Comparison of ENCODE assay signal across 1 cellular context in the genomic region with DNA sequence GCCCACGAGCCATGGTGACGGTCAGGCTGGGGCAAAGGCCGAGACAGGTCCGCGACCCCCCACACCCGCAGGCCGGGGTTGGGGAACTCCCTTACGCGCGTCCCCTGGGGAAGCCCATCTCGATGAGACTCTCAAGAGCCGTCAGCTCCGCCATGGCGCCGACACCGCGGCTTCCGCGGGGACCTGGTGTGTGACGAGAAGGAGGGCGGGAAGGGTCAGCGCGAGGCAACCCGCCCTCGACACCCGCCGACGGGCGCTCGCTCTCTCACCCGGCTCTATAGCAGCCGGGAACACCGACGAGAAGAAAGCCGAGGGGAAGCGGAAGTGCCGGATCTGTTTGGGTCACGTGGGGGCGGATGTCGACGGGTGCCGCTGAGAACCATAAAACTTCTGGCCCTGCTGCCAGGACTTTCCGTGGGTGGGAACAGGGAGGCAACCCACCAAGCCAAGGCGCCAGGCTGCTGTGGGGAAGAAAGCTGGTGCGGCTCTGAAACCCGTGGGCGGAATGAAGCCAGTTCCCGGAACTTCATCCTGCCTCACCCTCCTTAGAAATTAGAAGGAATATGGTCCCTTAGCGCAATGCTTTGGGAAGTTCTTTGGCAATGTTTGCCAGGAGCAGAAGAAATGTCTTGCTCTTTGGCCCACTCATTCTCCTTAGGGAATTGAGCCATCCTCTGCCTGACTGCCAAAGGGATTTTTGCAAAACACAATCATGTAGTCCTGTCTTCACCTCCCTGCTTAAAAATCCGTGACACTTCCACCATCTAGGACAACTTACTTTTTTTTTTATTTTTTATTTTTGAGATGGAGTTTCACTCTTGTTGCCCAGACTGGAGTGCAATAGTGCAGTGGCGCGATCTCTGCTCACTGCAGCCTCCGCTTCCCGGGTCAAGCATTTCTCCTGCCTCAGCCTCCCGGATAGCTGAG.
TF ChIP-seq lines count a peak whose summit lies in the region.

UBXN1 (minus strand) TSS at position 304 of the 927 bp plus-strand sequence; CDS start at position 154, 150 bp downstream.

TF ChIP-seq in SK-N-SH, 30 proteins besides CTCF, POLR2A, EP300 and RAD21 (continued from another document):
- TF ChIP-seq REST (IDR thresholded peaks at IDR 0.05; ENCODE audit: low read depth, low read length), result peak; percentile 70; the same call in 1 of the 2 replicates
- TF ChIP-seq ZBTB33 (IDR thresholded peaks at IDR 0.05; ENCODE audit: borderline replicate concordance, low read depth), result peak; percentile 87; the same call in 1 of the 2 replicates
- TF ChIP-seq, protein P1, sequence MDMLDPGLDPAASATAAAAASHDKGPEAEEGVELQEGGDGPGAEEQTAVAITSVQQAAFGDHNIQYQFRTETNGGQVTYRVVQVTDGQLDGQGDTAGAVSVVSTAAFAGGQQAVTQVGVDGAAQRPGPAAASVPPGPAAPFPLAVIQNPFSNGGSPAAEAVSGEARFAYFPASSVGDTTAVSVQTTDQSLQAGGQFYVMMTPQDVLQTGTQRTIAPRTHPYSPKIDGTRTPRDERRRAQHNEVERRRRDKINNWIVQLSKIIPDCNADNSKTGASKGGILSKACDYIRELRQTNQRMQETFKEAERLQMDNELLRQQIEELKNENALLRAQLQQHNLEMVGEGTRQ (IDR thresholded peaks at IDR 0.05; ENCODE audit: borderline replicate concordance, low read depth, low read length), result peak; percentile 90
- TF ChIP-seq MAX (IDR thresholded peaks at IDR 0.05; ENCODE audit: low read depth), result peak; percentile 90
- peak; percentile 87 for TF ChIP-seq POLR2AphosphoS5 (IDR thresholded peaks at IDR 0.05; ENCODE audit: low read depth, low read length)
- TF ChIP-seq RFX5 (IDR thresholded peaks at IDR 0.05; ENCODE audit: low read length), result no peak
- TF ChIP-seq EZH2phosphoT487 (IDR thresholded peaks at IDR 0.05; ENCODE audit: borderline replicate concordance, low read depth), result no peak
- TF ChIP-seq RXRA (IDR thresholded peaks at IDR 0.05; ENCODE audit: borderline replicate concordance, low read depth), result no peak
- TF ChIP-seq FOXJ3 (CRISPR knock-in tag; IDR thresholded peaks at IDR 0.05), result no peak
- TF ChIP-seq GABPA (IDR thresholded peaks at IDR 0.05; ENCODE audit: low read depth), result peak; percentile 95
- TF ChIP-seq USF1 (IDR thresholded peaks at IDR 0.05; ENCODE audit: borderline replicate concordance, low read depth), result peak; percentile 99
- peak; percentile 75 for TF ChIP-seq CHD2 (IDR thresholded peaks at IDR 0.05; ENCODE audit: low read length, partially characterized antibody)
- peak; percentile 78; the same call in 1 of the 2 replicates for TF ChIP-seq TAF1 (IDR thresholded peaks at IDR 0.05; ENCODE audit: borderline replicate concordance, low read depth, low read length)
- TF ChIP-seq NRF1 (IDR thresholded peaks at IDR 0.05; ENCODE audit: low read depth, low read length), result no peak
- TF ChIP-seq FOSL2 (IDR thresholded peaks at IDR 0.05; ENCODE audit: borderline replicate concordance, low read depth), result no peak
- TF ChIP-seq NFIC (IDR thresholded peaks at IDR 0.05; ENCODE audit: borderline replicate concordance), result peak; percentile 60
- no peak for TF ChIP-seq TEAD4 (IDR thresholded peaks at IDR 0.05; ENCODE audit: borderline replicate concordance, insufficient read depth)
- no peak for TF ChIP-seq GATA2 (CRISPR knock-in tag; IDR thresholded peaks at IDR 0.05)
- TF ChIP-seq RCOR1 (IDR thresholded peaks at IDR 0.05; ENCODE audit: low read length), result peak; percentile 30; the same call in 1 of the 2 replicates
- peak; percentile 21; the same call in 1 of the 2 replicates for TF ChIP-seq TCF12 (IDR thresholded peaks at IDR 0.05)
- TF ChIP-seq FOXM1 (IDR thresholded peaks at IDR 0.05; ENCODE audit: low read depth), result peak; percentile 22; the same call in 1 of the 2 replicates
- peak; percentile 88 for TF ChIP-seq MXI1 (IDR thresholded peaks at IDR 0.05; ENCODE audit: low read depth, low read length)
- no peak for TF ChIP-seq JUND (IDR thresholded peaks at IDR 0.05)
- TF ChIP-seq, protein P2, sequence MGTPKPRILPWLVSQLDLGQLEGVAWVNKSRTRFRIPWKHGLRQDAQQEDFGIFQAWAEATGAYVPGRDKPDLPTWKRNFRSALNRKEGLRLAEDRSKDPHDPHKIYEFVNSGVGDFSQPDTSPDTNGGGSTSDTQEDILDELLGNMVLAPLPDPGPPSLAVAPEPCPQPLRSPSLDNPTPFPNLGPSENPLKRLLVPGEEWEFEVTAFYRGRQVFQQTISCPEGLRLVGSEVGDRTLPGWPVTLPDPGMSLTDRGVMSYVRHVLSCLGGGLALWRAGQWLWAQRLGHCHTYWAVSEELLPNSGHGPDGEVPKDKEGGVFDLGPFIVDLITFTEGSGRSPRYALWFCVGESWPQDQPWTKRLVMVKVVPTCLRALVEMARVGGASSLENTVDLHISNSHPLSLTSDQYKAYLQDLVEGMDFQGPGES (IDR thresholded peaks at IDR 0.05; ENCODE audit: low read depth, low read length), result no peak
- no peak for TF ChIP-seq MEF2A (IDR thresholded peaks at IDR 0.05; ENCODE audit: borderline replicate concordance, low read depth)
